Comparison of ENCODE assay signal across 19 cellular contexts in the genomic region with DNA sequence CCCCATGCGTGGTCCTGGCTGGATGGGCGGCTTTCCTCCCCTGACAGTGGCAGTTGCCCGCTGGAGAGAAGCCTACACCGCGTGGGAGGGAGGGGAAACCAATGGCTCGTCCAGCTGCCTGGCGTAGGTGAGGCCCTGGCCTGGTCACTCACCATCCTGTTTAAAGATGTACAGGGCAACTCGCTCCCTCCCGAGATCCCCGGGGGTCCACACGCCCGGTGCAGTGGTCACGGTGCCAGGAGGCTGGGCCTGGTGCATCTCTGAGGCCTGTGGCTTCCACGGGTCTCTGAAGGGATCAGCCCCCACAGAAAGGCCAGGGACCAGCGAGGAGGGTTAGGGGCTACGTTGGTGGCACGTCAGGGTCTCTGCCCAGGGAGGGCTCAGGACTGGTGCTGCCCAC.
DNase-seq lines count a peak whose midpoint lies in the region; ATAC-seq and TF ChIP-seq lines count a peak whose summit lies in the region.
"Had no signal": no experiment of that assay in that cellular context is flagged by ENCODE, and none has a peak within 500 bp of the region (broad histone marks: within the 10 kb centered on the region; RNA-seq: fewer than 3 reads in every experiment).

No MANE protein-coding gene starts in this region.

- H3K36me3 ChIP-seq in A673 (ENCODE audit: insufficient read depth, low read length, poor library complexity, severe bottlenecking) (no peaks in the 10 kb centered on the region), HUES6 (ENCODE audit: control insufficient read depth, insufficient read depth, low read length) (peaks cover 16% of the 10 kb centered on the region; the same call in 1 of the 2 replicates), mesodermal cell (ENCODE audit: control insufficient read depth, insufficient read depth, low read length) (peaks cover 26% of the 10 kb centered on the region), prostate gland (peaks cover 2 to 11% of the 10 kb centered on the region in 2 donors)

- H3K27me3 Mint-ChIP-seq in activated B cell treated with CpG ODN at 0.5 μM for 24 hours (no peaks in the 10 kb centered on the region), natural killer cell (ENCODE audit: low read depth in 2 of 2) (no peaks in the 10 kb centered on the region)

- H3K9me3 ChIP-seq in A673 (ENCODE audit: low read depth, low read length, poor library complexity, severe bottlenecking) = no peaks in the 10 kb centered on the region
- H3K9me3 ChIP-seq in HUES6 (ENCODE audit: control insufficient read depth, insufficient read depth, low read depth, low read length) = no peaks in the 10 kb centered on the region
- H3K9me3 ChIP-seq in mesodermal cell (ENCODE audit: control insufficient read depth, low read length) = no peaks in the 10 kb centered on the region
- no peaks in the 10 kb centered on the region for H3K9me3 ChIP-seq in prostate gland

- no peak for TF ChIP-seq CTCF in A673 (conservative IDR thresholded peaks at IDR 0.05; ENCODE audit: low read depth, low read length)
- TF ChIP-seq CTCF in activated B cell treated with CpG ODN at 0.5 μM for 24 hours (IDR thresholded peaks at IDR 0.05) = no peak
- TF ChIP-seq CTCF in prostate gland (IDR thresholded peaks at IDR 0.05) = no peak
- TF ChIP-seq CTCF in GM20000 (IDR thresholded peaks at IDR 0.05; ENCODE audit: extremely low read depth, missing control alignments) = no peak
- TF ChIP-seq CTCF in natural killer cell (IDR thresholded peaks at IDR 0.05) = no peak

- CTCF ChIA-PET in A673 (lab: Charles Lee) (no interaction called here), activated B cell treated with CpG ODN at 0.5 μM for 24 hours (lab: Charles Lee) (interaction anchor here (2.4 kb wide), 1 partner anchor 72 kb away, joined by 9 read pairs; no protein-coding TSS in a partner anchor)

- ATAC-seq in activated B cell treated with CpG ODN at 0.5 μM for 24 hours (ENCODE audit: low read depth) (no peak), GM21423 (IDR thresholded peaks at IDR 0.05; ENCODE audit: unreplicated experiment) (no peak), natural killer cell (no peak)
- ATAC-seq: GM12878, Panc1, SK-N-SH treated with all-trans-retinoic acid at 6 μM for 48 hours had no signal

- DNase-seq in A673 (ENCODE audit: low spot score) (no peak), activated B cell treated with CpG ODN at 0.5 μM for 24 hours (no peak), prostate gland (ENCODE audit: low spot score) (no peak), GM20000 (ENCODE audit: low spot score) (no peak), natural killer cell (no peak)
- DNase-seq: CD4-positive, CD25-positive, alpha-beta regulatory T cell; DMS79; GOT3; NCI-H1092 treated with DMSO at 0.1 percent for 48 hours; NCI-H1694; NCI-H345; NCI-H82; Right ventricle myocardium superior had no signal

- H3K27ac Mint-ChIP-seq in activated B cell treated with CpG ODN at 0.5 μM for 24 hours (peak overlapping the region; percentile 91), natural killer cell (no peak overlapping the region)
- H3K27ac Mint-ChIP-seq: CD4-positive, CD25-positive, alpha-beta regulatory T cell had no signal

- H3K4me1 Mint-ChIP-seq in activated B cell treated with CpG ODN at 0.5 μM for 24 hours (peaks cover 79% of the 10 kb centered on the region), natural killer cell (peaks cover 20 to 33% of the 10 kb centered on the region in 2 donors)

- H3K4me1 ChIP-seq in A673 (ENCODE audit: insufficient read depth, low read length, poor library complexity, severe bottlenecking) = peaks cover 46% of the 10 kb centered on the region
- peaks cover 80% of the 10 kb centered on the region for H3K4me1 ChIP-seq in HUES6 (ENCODE audit: control insufficient read depth, insufficient read depth, low read length)
- H3K4me1 ChIP-seq in mesodermal cell (ENCODE audit: control insufficient read depth, insufficient read depth, low read length, poor library complexity, severe bottlenecking) = peaks cover 57% of the 10 kb centered on the region
- H3K4me1 ChIP-seq in prostate gland (replicated peaks) = peaks cover 4% of the 10 kb centered on the region

- no peak overlapping the region for H3K9ac ChIP-seq in HUES6 (ENCODE audit: low read length)

- WGBS in mesodermal cell (ENCODE audit: insufficient coverage in 2 of 2), 2 experiments = 89 to 90% methylated on average over 12 to 13 of the region's 17 CpGs
- WGBS in prostate gland = 86% methylated on average over 7 of the region's 17 CpGs

- no peaks in the 10 kb centered on the region for H3K27me3 ChIP-seq in A673 (replicated peaks; ENCODE audit: insufficient read depth, low read depth, low read length, poor library complexity)
- H3K27me3 ChIP-seq in HUES6 (ENCODE audit: control insufficient read depth, insufficient read depth, low read length) = no peaks in the 10 kb centered on the region
- H3K27me3 ChIP-seq in prostate gland (replicated peaks; ENCODE audit: insufficient read depth) = no peaks in the 10 kb centered on the region

- no peak for TF ChIP-seq POLR2A in prostate gland (IDR thresholded peaks at IDR 0.05)

- H3K4me3 Mint-ChIP-seq in activated B cell treated with CpG ODN at 0.5 μM for 24 hours (no peak overlapping the region), natural killer cell (no peak overlapping the region)
- H3K4me3 Mint-ChIP-seq: CD4-positive, CD25-positive, alpha-beta regulatory T cell had no signal

- H3K36me3 Mint-ChIP-seq in activated B cell treated with CpG ODN at 0.5 μM for 24 hours (ENCODE audit: low read depth) (peaks cover 14% of the 10 kb centered on the region), natural killer cell (peaks cover 5% of the 10 kb centered on the region)

- POLR2A ChIA-PET in A673 (lab: Charles Lee; ENCODE audit: low non-redundant PET) = no interaction called here
- POLR2A ChIA-PET in activated B cell treated with CpG ODN at 0.5 μM for 24 hours (lab: Charles Lee) = interaction anchor here (1.6 kb wide), 1 partner anchor 51 kb away, joined by 3 read pairs; no protein-coding TSS in a partner anchor

- H3K27ac ChIP-seq in A673 (ENCODE audit: low read depth, low read length, poor library complexity, severe bottlenecking) (peak overlapping the region; percentile 93), HUES6 (ENCODE audit: low read depth, low read length) (peak overlapping the region; percentile 89), mesodermal cell (ENCODE audit: low read depth, low read length, severe bottlenecking) (peak overlapping the region; percentile 66), prostate gland (no peak overlapping the region)

- intact Hi-C loops in A673 (cut with micrococcal nuclease; ENCODE audit: unreplicated experiment) = no loop called here
- intact Hi-C loops in activated B cell treated with CpG ODN at 0.5 μM for 24 hours (cut with micrococcal nuclease) = no loop called here
- intact Hi-C loops in prostate gland (cut with DNase I) = no loop called here
- intact Hi-C loops in natural killer cell (cut with micrococcal nuclease) = no loop called here

- H3K4me3 ChIP-seq in A673 (ENCODE audit: low read depth, low read length, poor library complexity, severe bottlenecking) (no peak overlapping the region), HUES6 (ENCODE audit: low read depth, low read length) (no peak overlapping the region), mesodermal cell (ENCODE audit: extremely low read depth, insufficient read depth, low read length, poor library complexity, severe bottlenecking) (no peak overlapping the region), prostate gland (no peak overlapping the region)
- H3K4me3 ChIP-seq: GM12878 had no signal

- no TSS peak for BruUV-seq in A673 (replicated peaks; lab: Mats Ljungman, UMichigan)

- H3K9me3 Mint-ChIP-seq in activated B cell treated with CpG ODN at 0.5 μM for 24 hours (no peaks in the 10 kb centered on the region), natural killer cell (no peaks in the 10 kb centered on the region)

Comparison
In these comparisons a context has a peak if more than half of its experiments do, and no peak if none do; other contexts are left out.
1. H3K27ac ChIP-seq: peak in A673 (single experiment), HUES6 (single experiment) and mesodermal cell (single experiment); none in prostate gland (0 of 2).